In the genomic region with DNA sequence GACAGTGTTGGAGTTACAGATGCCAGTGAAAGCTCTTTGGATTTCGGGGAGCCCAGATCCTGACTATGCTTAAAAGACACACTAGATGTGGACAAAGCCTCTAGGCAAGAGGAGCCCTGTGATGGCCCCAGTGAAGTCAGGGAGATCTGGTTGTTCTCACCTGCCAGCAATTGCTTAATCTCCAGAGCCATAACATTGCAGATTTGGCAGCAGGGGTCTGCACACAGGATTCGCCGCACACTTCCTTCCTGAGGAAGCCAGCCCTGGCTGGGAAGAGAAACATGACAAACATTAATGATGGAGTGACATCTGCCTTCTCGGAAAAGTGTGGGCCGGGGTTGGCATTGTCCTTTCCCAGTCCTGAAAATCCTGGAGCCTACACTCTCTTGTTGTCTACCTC, we compare ENCODE assay signal across 24 cellular contexts.
DNase-seq lines count a peak whose midpoint lies in the region; ATAC-seq and TF ChIP-seq lines count a peak whose summit lies in the region.
"Had no signal": no experiment of that assay in that cellular context is flagged by ENCODE, and none has a peak within 500 bp of the region (broad histone marks: within the 10 kb centered on the region; RNA-seq: fewer than 3 reads in every experiment).

No MANE protein-coding gene starts in this region.

- no peak overlapping the region for H3K4me3 ChIP-seq in gastroesophageal sphincter
- H3K4me3 ChIP-seq in thyroid gland (replicated peaks in 1 of 3), result no peak overlapping the region
- H3K4me3 ChIP-seq in left lung, result no peak overlapping the region
- H3K4me3 ChIP-seq: BLaER1, GM12878 had no signal

- intact Hi-C loops in thyroid gland (cut with DNase I), result no loop called here
- intact Hi-C loops in left lung (cut with DNase I), result loop anchor here in 1 of 2 donors (10.0 kb wide), 1 partner anchor 202 kb away; the partner anchor contains the start of gene PIGO

- DNase-seq in SK-N-DZ (ENCODE audit: low spot score) (peak; percentile 30), amniotic epithelial cell (ENCODE audit: low read depth) (peak; percentile 9), thyroid gland (peak; percentile 3 to 10), NCI-H1105 treated with DMSO at 0.1 percent for 48 hours (lab: John Stamatoyannopoulos, UW) (no peak), left lung (no peak)
- DNase-seq: 8988T; ACHN; BE2C; C1 segment of cervical spinal cord; CD4-positive, alpha-beta memory T cell; CD4-positive, CD25-positive, alpha-beta regulatory T cell; CD8-positive, alpha-beta memory T cell; COR-L47; DMS 273 treated with DMSO at 0.1 percent for 48 hours; DMS153; DMS53; DMS79; DND-41; EL; GDM1 had no signal

- H3K4me1 ChIP-seq in gastroesophageal sphincter (no peaks in the 10 kb centered on the region), thyroid gland (no peaks in the 10 kb centered on the region), left lung (no peaks in the 10 kb centered on the region)
- H3K4me1 ChIP-seq: BE2C, BLaER1 had no signal

- no peaks in the 10 kb centered on the region for H3K9me3 ChIP-seq in gastroesophageal sphincter
- no peaks in the 10 kb centered on the region for H3K9me3 ChIP-seq in thyroid gland
- H3K9me3 ChIP-seq in left lung, result no peaks in the 10 kb centered on the region
- H3K9me3 ChIP-seq: BE2C, BLaER1 had no signal

- no peak for TF ChIP-seq EP300 in gastroesophageal sphincter (IDR thresholded peaks at IDR 0.05)

- no peak for TF ChIP-seq POLR2A in gastroesophageal sphincter (IDR thresholded peaks at IDR 0.05)
- no peak for TF ChIP-seq POLR2A in thyroid gland (IDR thresholded peaks at IDR 0.05)

- WGBS in gastroesophageal sphincter (ENCODE audit: low coverage in 1 of 2), 2 donors, result 39% methylated on average over 5 of the region's 5 CpGs; no CpG with 5 or more reads in 1 of the 2 donors
- 46 to 65% methylated on average over 3 to 5 of the region's 5 CpGs for WGBS in thyroid gland, 2 donors

- ATAC-seq in gastroesophageal sphincter (peak; percentile 35), HG02981 (IDR thresholded peaks at IDR 0.05; ENCODE audit: unreplicated experiment) (no peak), left lung (no peak)
- ATAC-seq: GM12878 had no signal

- TF ChIP-seq CTCF in gastroesophageal sphincter (IDR thresholded peaks at IDR 0.05) (no peak), thyroid gland (IDR thresholded peaks at IDR 0.05) (no peak), left lung (IDR thresholded peaks at IDR 0.05) (no peak)

- H3K27ac ChIP-seq in gastroesophageal sphincter (no peak overlapping the region), thyroid gland (no peak overlapping the region), left lung (no peak overlapping the region)
- H3K27ac ChIP-seq: BLaER1 had no signal

- H3K27me3 ChIP-seq in gastroesophageal sphincter (peaks cover 39% of the 10 kb centered on the region), thyroid gland (no peaks in the 10 kb centered on the region), left lung (peaks cover 0 to 30% of the 10 kb centered on the region in 2 donors)
- H3K27me3 ChIP-seq: BLaER1 had no signal

- H3K36me3 ChIP-seq in gastroesophageal sphincter (no peaks in the 10 kb centered on the region), thyroid gland (no peaks in the 10 kb centered on the region), left lung (no peaks in the 10 kb centered on the region)
- H3K36me3 ChIP-seq: BE2C, BLaER1 had no signal

Comparison
In these comparisons a context has a peak if more than half of its experiments do, and no peak if none do; other contexts are left out.
1. DNase-seq: peak in SK-N-DZ (single experiment), amniotic epithelial cell (single experiment) and thyroid gland (2 of 2); none in NCI-H1105 treated with DMSO at 0.1 percent for 48 hours (single experiment) and left lung (0 of 2).